Comparison of ENCODE assay signal across 16 cellular contexts in genomic region chr10:113020425-113020753, GRCh38.
DNase-seq lines count a peak whose midpoint lies in the region; ATAC-seq and TF ChIP-seq lines count a peak whose summit lies in the region.
"Had no signal": no experiment of that assay in that cellular context is flagged by ENCODE, and none has a peak within 500 bp of the region (broad histone marks: within the 10 kb centered on the region; RNA-seq: fewer than 3 reads in every experiment).

No MANE protein-coding gene starts in this region.

- 66 to 91% (median 83%) methylated on average over 3 of the region's 3 CpGs for WGBS in stomach, 5 donors

- POLR2A ChIA-PET in HEK293 (lab: Yijun Ruan, JAX), result no interaction called here

- TF ChIP-seq CTCF in HEK293 (tag by site-specific recombination; IDR thresholded peaks at IDR 0.05) (no peak), VCaP (conservative IDR thresholded peaks at IDR 0.05) (no peak), left lung (IDR thresholded peaks at IDR 0.05) (no peak), stomach (IDR thresholded peaks at IDR 0.05) (no peak)

- no peak for TF ChIP-seq POLR2A in stomach (IDR thresholded peaks at IDR 0.05)

- H3K27me3 ChIP-seq in left lung (no peaks in the 10 kb centered on the region), stomach (no peaks in the 10 kb centered on the region)
- H3K27me3 ChIP-seq: colonic mucosa, Peyer's patch had no signal

- DNase-seq in left lung (no peak), stomach (no peak), iPS-NIHi7 (ENCODE audit: extremely low spot score) (no peak), NCI-H2227 (lab: John Stamatoyannopoulos, UW; ENCODE audit: unreplicated experiment) (no peak), A172 (ENCODE audit: low spot score) (no peak), hepatic stellate cell (ENCODE audit: low spot score) (no peak)
- DNase-seq: activated CD4-positive, alpha-beta T cell treated with anti-CD3 and anti-CD28 coated beads, Interleukin-2, amount 10 ng/mL, durations not matched to agents 7 days and 5 days; activated gamma-delta T cell treated with Interleukin-2 at 50 U/mL for 16 hours; colonic mucosa; HFFc6; hippocampal formation; KBM-7; MV-4-11; Peyer's patch had no signal

- no peaks in the 10 kb centered on the region; a peak in 1 of 3 replicates for H3K36me3 ChIP-seq in HEK293 (ENCODE audit: control insufficient read depth in 2 of 2, insufficient read depth in 1 of 2, low read length in 2 of 2)
- no peaks in the 10 kb centered on the region for H3K36me3 ChIP-seq in left lung
- no peaks in the 10 kb centered on the region for H3K36me3 ChIP-seq in stomach
- H3K36me3 ChIP-seq: colonic mucosa, Peyer's patch had no signal

- H3K9me3 ChIP-seq in HEK293 (ENCODE audit: control insufficient read depth, insufficient read depth, low read depth, low read length) (no peaks in the 10 kb centered on the region), left lung (no peaks in the 10 kb centered on the region), stomach (no peaks in the 10 kb centered on the region)
- H3K9me3 ChIP-seq: colonic mucosa, Peyer's patch had no signal

- TF ChIP-seq EP300 in stomach (IDR thresholded peaks at IDR 0.05), result no peak

- CTCF ChIA-PET in HEK293 (lab: Yijun Ruan, JAX), result interaction anchor here (1.1 kb wide), 1 partner anchor 107 kb away, joined by 3 read pairs; no protein-coding TSS in a partner anchor

- H3K4me1 ChIP-seq in HEK293 (ENCODE audit: control insufficient read depth, insufficient read depth, low read length) (peaks cover 12% of the 10 kb centered on the region; the same call in 1 of the 2 replicates), left lung (peaks cover 24 to 51% of the 10 kb centered on the region in 2 donors), stomach (peaks cover 52 to 82% (median 69%) of the 10 kb centered on the region in 4 donors)

- ATAC-seq in left lung, result peak; percentile 64

- H3K4me3 ChIP-seq in HEK293 (ENCODE audit: low read depth, low read length) (no peak overlapping the region), left lung (no peak overlapping the region), stomach (no peak overlapping the region)
- H3K4me3 ChIP-seq: colonic mucosa, Peyer's patch had no signal

- intact Hi-C loops in left lung (cut with DNase I) (no loop called here), stomach (cut with DNase I; ENCODE audit: low total_unique reads) (no loop called here)

- H3K27ac ChIP-seq in HEK293 (ENCODE audit: extremely low read depth, low read depth, low read length) (no peak overlapping the region), VCaP (peak overlapping the region; percentile 9; the same call in 1 of the 2 replicates), left lung (peak overlapping the region in 1 of 2 donors; percentile 20), stomach (peak overlapping the region in 4 of 5 donors; percentile 38 to 79 (median 62))

TF ChIP-seq in HEK293, 187 proteins besides CTCF, POLR2A, EP300 and RAD21:
- no peak for TF ChIP-seq ZNF48 (tag by site-specific recombination; IDR thresholded peaks at IDR 0.05)
- no peak for TF ChIP-seq ZBTB20 (tag by site-specific recombination; IDR thresholded peaks at IDR 0.05)
- no peak for TF ChIP-seq GLIS2 (tag by site-specific recombination; IDR thresholded peaks at IDR 0.05)
- TF ChIP-seq ZNF211 (tag by site-specific recombination; IDR thresholded peaks at IDR 0.05; ENCODE audit: low read depth), result no peak
- peak; percentile 52; the same call in 1 of the 2 replicates for TF ChIP-seq FEZF1 (tag by site-specific recombination; IDR thresholded peaks at IDR 0.05)
- no peak for TF ChIP-seq PRDM10 (tag by site-specific recombination; IDR thresholded peaks at IDR 0.05)
- no peak for TF ChIP-seq EGR2 (tag by site-specific recombination; IDR thresholded peaks at IDR 0.05; ENCODE audit: low read depth)
- 0 out of 2 replicates have a peak, but pooled peaks have one; percentile 24 for TF ChIP-seq ZNF18 (tag by site-specific recombination; IDR thresholded peaks at IDR 0.05)
- TF ChIP-seq GFI1B (tag by site-specific recombination; IDR thresholded peaks at IDR 0.05), result no peak
- no peak for TF ChIP-seq ZNF670 (tag by site-specific recombination; IDR thresholded peaks at IDR 0.05; ENCODE audit: low read depth)
- no peak for TF ChIP-seq ZNF629 (tag by site-specific recombination; IDR thresholded peaks at IDR 0.05)
